ENCODE assay signal across 9 cellular contexts in genomic region chr11:115523727-115524399, GRCh38. TPM values are rescaled to one million over a fixed set of nuclear protein-coding genes. Genes with fewer than 3 reads are reported as not detected.
"Had no signal": no experiment of that assay in that cellular context is flagged by ENCODE, and none has a peak within 500 bp of the region (broad histone marks: within the 10 kb centered on the region; RNA-seq: fewer than 3 reads in every experiment).

No MANE protein-coding gene starts in this region.

- H2AFZ ChIP-seq: GM23248 had no signal

- H3K4me1 Mint-ChIP-seq: IgD-negative memory B cell had no signal

- H3K4me3 ChIP-seq: GM23248 had no signal

- H3K4me3 Mint-ChIP-seq: H9, IgD-negative memory B cell had no signal

- FAIRE-seq: H1, H54, HTR-8/SVneo had no signal

- H3K27ac Mint-ChIP-seq: H9 had no signal

- DNase-seq: GM23248, H9, HCEC 1CT, KBM-7 had no signal

- H3K9ac ChIP-seq: GM23248 had no signal

- H3K27ac ChIP-seq: GM23248 had no signal

RNA-seq across cellular contexts. Expression of gene CADM1, which starts 19.6 kb away (rescaled TPM):
- total RNA-seq: HT-29 had no signal
